In genomic region chr13:113110852-113111315, GRCh38 we compare ENCODE assay signal across 13 cellular contexts. TPM values are rescaled to one million over a fixed set of nuclear protein-coding genes. Genes with fewer than 3 reads are reported as not detected.
A peak's percentile ranks its signal among the peaks of the same experiment; 100 is the strongest.
DNase-seq lines count a peak whose midpoint lies in the region; TF ChIP-seq lines count a peak whose summit lies in the region.
"Had no signal": no experiment of that assay in that cellular context is flagged by ENCODE, and none has a peak within 500 bp of the region (broad histone marks: within the 10 kb centered on the region; RNA-seq: fewer than 3 reads in every experiment).

No MANE protein-coding gene starts in this region.

- peak; percentile 13 to 54 for DNase-seq in stimulated activated CD4-positive, alpha-beta T cell treated with anti-CD3 and anti-CD28 coated beads, Interleukin-4, amount 100 ng/mL, for 4 hours
- no peak for DNase-seq in stimulated activated CD4-positive, alpha-beta T cell treated with anti-CD3 and anti-CD28 coated beads, Interleukin-4, amount 100 ng/mL, for 1 hour
- no peak for DNase-seq in foreskin fibroblast
- DNase-seq in vagina (ENCODE audit: extremely low spot score in 2 of 2), result no peak
- DNase-seq in NCI-H82 (lab: John Stamatoyannopoulos, UW), result no peak
- DNase-seq in NCI-H146 treated with DMSO at 0.1 percent for 48 hours (lab: John Stamatoyannopoulos, UW; ENCODE audit: unreplicated experiment), result no peak
- no peak for DNase-seq in amniotic stem cell (lab: John Stamatoyannopoulos, UW)
- DNase-seq: CD4-positive, CD25-positive, alpha-beta regulatory T cell; effector CD8-positive, alpha-beta T cell; NCI-H1694 treated with DMSO at 0.1 percent for 48 hours had no signal

- H3K4me3 ChIP-seq in foreskin fibroblast (ENCODE audit: low read depth in 1 of 2, low read length in 2 of 2) (peak overlapping the region; percentile 28 to 29), neural cell (ENCODE audit: low read length) (peak overlapping the region; percentile 62), vagina (peak overlapping the region; percentile 44 to 60)

- TF ChIP-seq CTCF in foreskin fibroblast (IDR thresholded peaks at IDR 0.05; ENCODE audit: low read depth, low read length) (no peak), neural cell (IDR thresholded peaks at IDR 0.05; ENCODE audit: poor library complexity, severe bottlenecking) (no peak), vagina (IDR thresholded peaks at IDR 0.05) (no peak)

- no peaks in the 10 kb centered on the region for H3K9me2 ChIP-seq in neural cell (ENCODE audit: insufficient read depth, low read length)

- no peak for TF ChIP-seq EP300 in neural cell (conservative IDR thresholded peaks at IDR 0.05; ENCODE audit: poor library complexity, severe bottlenecking)

- no peak for TF ChIP-seq POLR2A in vagina (IDR thresholded peaks at IDR 0.05)

- H3K4me1 ChIP-seq in vagina, result peaks cover 17% of the 10 kb centered on the region

- H4K20me1 ChIP-seq in neural cell (ENCODE audit: insufficient read depth), result no peaks in the 10 kb centered on the region

- H3K27me3 ChIP-seq in neural cell (ENCODE audit: insufficient read depth, low read depth, low read length) (peaks cover 22% of the 10 kb centered on the region), vagina (no peaks in the 10 kb centered on the region)

- intact Hi-C loops in vagina (cut with DNase I), result no loop called here

- H3F3A ChIP-seq in neural cell (ENCODE audit: insufficient read depth, low read length, poor library complexity, severe bottlenecking), result no peaks in the 10 kb centered on the region

- no peak for TF ChIP-seq RAD21 in neural cell (conservative IDR thresholded peaks at IDR 0.05)

- H2AFZ ChIP-seq in neural cell (ENCODE audit: low read depth, low read length), result no peak overlapping the region

- H3K27ac ChIP-seq in neural cell (ENCODE audit: low read length), result no peak overlapping the region
- no peak overlapping the region for H3K27ac ChIP-seq in vagina
- H3K27ac ChIP-seq: RWPE1 had no signal

- H3K9me3 ChIP-seq in neural cell (ENCODE audit: low read length), result peaks cover 7% of the 10 kb centered on the region
- H3K9me3 ChIP-seq in vagina, result no peaks in the 10 kb centered on the region

- H3K4me2 ChIP-seq in neural cell (ENCODE audit: low read length), result no peak overlapping the region

- no peaks in the 10 kb centered on the region for H3K79me2 ChIP-seq in neural cell (replicated peaks; ENCODE audit: insufficient read depth, low read length)

- H3K9ac ChIP-seq in neural cell (ENCODE audit: low read length), result no peak overlapping the region

- no peaks in the 10 kb centered on the region for H3K36me3 ChIP-seq in neural cell (ENCODE audit: insufficient read depth, low read length)
- H3K36me3 ChIP-seq in vagina, result no peaks in the 10 kb centered on the region

TF ChIP-seq in neural cell, 6 proteins besides CTCF, POLR2A, EP300 and RAD21:
- TF ChIP-seq POLR2AphosphoS5 (IDR thresholded peaks at IDR 0.05), result no peak
- no peak for TF ChIP-seq MXI1 (conservative IDR thresholded peaks at IDR 0.05; ENCODE audit: poor library complexity, severe bottlenecking)

RNA-seq across cellular contexts. Expression of gene F7, which starts 5.3 kb away (rescaled TPM):
- 0.32 and 0.40 TPM in 2 replicates for polyA plus RNA-seq in neural cell
- polyA minus RNA-seq in neural cell, result 0.49 TPM in 1 of 2 replicates, not detected in the other
- not detected for total RNA-seq in vagina
- total RNA-seq: CD4-positive, CD25-positive, alpha-beta regulatory T cell had no signal
- polyA plus RNA-seq: CD4-positive, CD25-positive, alpha-beta regulatory T cell had no signal

RNA-seq across cellular contexts. Expression of gene F10, which starts 11.7 kb away (rescaled TPM):
- polyA plus RNA-seq in neural cell, result not detected in 2 replicates
- polyA minus RNA-seq in neural cell, result not detected in 2 replicates
- 16.7 TPM for total RNA-seq in vagina
- total RNA-seq: CD4-positive, CD25-positive, alpha-beta regulatory T cell had no signal

RNA-seq across cellular contexts. Expression of gene PROZ, which starts 47.6 kb away (rescaled TPM):
- not detected in 2 replicates for polyA plus RNA-seq in neural cell
- polyA minus RNA-seq in neural cell, result not detected in 2 replicates
- not detected for total RNA-seq in vagina
- total RNA-seq: CD4-positive, CD25-positive, alpha-beta regulatory T cell; left colon had no signal

Comparison
In these comparisons a context has a peak if more than half of its experiments do, and no peak if none do; other contexts are left out.
1. DNase-seq: peak in stimulated activated CD4-positive, alpha-beta T cell treated with anti-CD3 and anti-CD28 coated beads, Interleukin-4, amount 100 ng/mL, for 4 hours (2 of 2); none in stimulated activated CD4-positive, alpha-beta T cell treated with anti-CD3 and anti-CD28 coated beads, Interleukin-4, amount 100 ng/mL, for 1 hour (single experiment), foreskin fibroblast (0 of 2), vagina (0 of 2), NCI-H82 (single experiment), NCI-H146 treated with DMSO at 0.1 percent for 48 hours (single experiment) and amniotic stem cell (single experiment).
2. Peak in every context shown above with its lines, with median percentiles within 50 percentile points of each other: H3K4me3 ChIP-seq.